ENCODE assay signal across 21 cellular contexts in the genomic region with DNA sequence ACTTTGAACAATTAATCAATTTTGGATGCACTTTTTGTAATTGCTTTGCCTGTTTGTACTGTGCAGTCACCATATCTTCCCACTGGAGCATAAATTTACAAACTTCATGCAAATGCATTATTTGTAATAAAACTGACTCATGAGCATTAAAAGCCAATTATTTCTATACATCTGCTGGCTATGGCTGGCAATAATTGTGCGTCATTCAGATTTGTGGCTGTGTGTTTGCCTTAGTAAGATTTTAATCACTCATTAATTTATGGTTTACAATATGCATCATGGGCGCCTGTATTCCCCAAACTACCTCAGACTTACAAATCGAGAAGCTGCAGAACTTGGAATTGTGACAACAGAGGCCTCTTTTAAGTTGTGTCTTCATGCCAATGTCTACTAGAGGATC.
A peak's percentile ranks its signal among the peaks of the same experiment; 100 is the strongest.
DNase-seq lines count a peak whose midpoint lies in the region; ATAC-seq and TF ChIP-seq lines count a peak whose summit lies in the region.
"Had no signal": no experiment of that assay in that cellular context is flagged by ENCODE, and none has a peak within 500 bp of the region (broad histone marks: within the 10 kb centered on the region; RNA-seq: fewer than 3 reads in every experiment).

No MANE protein-coding gene starts in this region.

- H3K27me3 ChIP-seq in BE2C (no peaks in the 10 kb centered on the region), PC-3 (ENCODE audit: low read length) (no peaks in the 10 kb centered on the region), PC-9 (ENCODE audit: insufficient read depth, low read depth) (no peaks in the 10 kb centered on the region)

- H3F3A ChIP-seq in PC-3 (ENCODE audit: low read length, unreplicated experiment), result no peaks in the 10 kb centered on the region
- peaks cover 26% of the 10 kb centered on the region for H3F3A ChIP-seq in PC-9 (ENCODE audit: insufficient read depth, low read depth)

- intact Hi-C loops in PC-3 (cut with micrococcal nuclease) (loop anchor here (10.0 kb wide), 1 partner anchor 120 kb away; no protein-coding TSS in a partner anchor), PC-9 (cut with micrococcal nuclease; ENCODE audit: unreplicated experiment) (no loop called here)

- H3K9ac ChIP-seq in PC-3 (ENCODE audit: low read length), result peak overlapping the region; percentile 26; the same call in 1 of the 2 replicates
- H3K9ac ChIP-seq: BLaER1 treated with 17β-estradiol and CSF1 and Interleukin-3, amounts not matched to agents 10 nM and 100 nM had no signal

- CTCF ChIA-PET in PC-3 (lab: Charles Lee) (no interaction called here), PC-9 (lab: Charles Lee) (no interaction called here)

- TF ChIP-seq CTCF in BE2C (IDR thresholded peaks at IDR 0.05; ENCODE audit: low read depth, low read length) (no peak), PC-3 (conservative IDR thresholded peaks at IDR 0.05; ENCODE audit: low read depth, low read length) (no peak), fibroblast of mammary gland (conservative IDR thresholded peaks at IDR 0.05; ENCODE audit: control insufficient read depth, insufficient read depth, low read depth, low read length) (no peak), PC-9 (conservative IDR thresholded peaks at IDR 0.05) (no peak)

- H3K9me2 ChIP-seq in PC-3 (replicated peaks; ENCODE audit: low read length) (no peaks in the 10 kb centered on the region), PC-9 (ENCODE audit: insufficient read depth) (no peaks in the 10 kb centered on the region; the same call in 1 of the 2 replicates)

- POLR2A ChIA-PET in PC-3 (lab: Charles Lee; ENCODE audit: unreplicated experiment) (no interaction called here), PC-9 (lab: Charles Lee; ENCODE audit: unreplicated experiment) (no interaction called here)

- H3K4me2 ChIP-seq in PC-3 (ENCODE audit: low read length), result peak overlapping the region; percentile 36
- no peak overlapping the region for H3K4me2 ChIP-seq in PC-9
- H3K4me2 ChIP-seq: BLaER1 treated with 17β-estradiol and CSF1 and Interleukin-3, amounts not matched to agents 10 nM and 100 nM had no signal

- ATAC-seq in PC-3, result peak; percentile 70
- ATAC-seq: GM12878 had no signal

- BruUV-seq in PC-3 (replicated peaks; lab: Mats Ljungman, UMichigan), result no TSS peak
- BruUV-seq in PC-9 (replicated peaks; lab: Mats Ljungman, UMichigan), result no TSS peak

- peak; percentile 55 for DNase-seq in BE2C
- DNase-seq in PC-3, result peak; percentile 66
- peak; percentile 31 for DNase-seq in fibroblast of mammary gland (ENCODE audit: low read depth)
- no peak for DNase-seq in CD1c-positive myeloid dendritic cell (ENCODE audit: extremely low spot score)
- DNase-seq in PC-9, result no peak
- DNase-seq: 8988T; ACHN; CD4-positive, alpha-beta memory T cell; CD4-positive, CD25-positive, alpha-beta regulatory T cell; CD8-positive, alpha-beta memory T cell; COR-L47; DMS 273 treated with DMSO at 0.1 percent for 48 hours; DMS153; DMS53; DMS79; DND-41; EL; GDM1 had no signal

- H3K9me3 ChIP-seq in BE2C, result no peaks in the 10 kb centered on the region
- H3K9me3 ChIP-seq in PC-3 (ENCODE audit: low read length), result no peaks in the 10 kb centered on the region
- H3K9me3 ChIP-seq in PC-9 (ENCODE audit: insufficient read depth, low read depth), result no peaks in the 10 kb centered on the region; the same call in 1 of the 2 replicates
- H3K9me3 ChIP-seq: BLaER1 treated with 17β-estradiol and CSF1 and Interleukin-3, amounts not matched to agents 10 nM and 100 nM had no signal

- H3K36me3 ChIP-seq in BE2C (no peaks in the 10 kb centered on the region), PC-3 (ENCODE audit: low read depth, low read length) (no peaks in the 10 kb centered on the region), PC-9 (ENCODE audit: low read depth) (peaks cover 5% of the 10 kb centered on the region; the same call in 1 of the 2 replicates)
- H3K36me3 ChIP-seq: BLaER1 treated with 17β-estradiol and CSF1 and Interleukin-3, amounts not matched to agents 10 nM and 100 nM had no signal

- no peak overlapping the region for H2AFZ ChIP-seq in PC-3 (ENCODE audit: low read length)
- no peak overlapping the region for H2AFZ ChIP-seq in PC-9

- H3K4me1 ChIP-seq in BE2C (peaks cover 23% of the 10 kb centered on the region), PC-3 (ENCODE audit: insufficient read depth, low read length) (peaks cover 25% of the 10 kb centered on the region), PC-9 (replicated peaks; ENCODE audit: insufficient read depth) (peaks cover 24% of the 10 kb centered on the region)

- H4K20me1 ChIP-seq in PC-3 (ENCODE audit: low read length) (no peaks in the 10 kb centered on the region), PC-9 (ENCODE audit: insufficient read depth) (no peaks in the 10 kb centered on the region)
- H4K20me1 ChIP-seq: BLaER1 treated with 17β-estradiol and CSF1 and Interleukin-3, amounts not matched to agents 10 nM and 100 nM had no signal

- H3K27ac ChIP-seq in PC-3 (ENCODE audit: low read length) (peak overlapping the region; percentile 44), PC-9 (no peak overlapping the region)
- H3K27ac ChIP-seq: BLaER1 treated with 17β-estradiol and CSF1 and Interleukin-3, amounts not matched to agents 10 nM and 100 nM; C4-2B had no signal

- H3K4me3 ChIP-seq in BE2C (ENCODE audit: low read depth, low read length), result no peak overlapping the region
- H3K4me3 ChIP-seq in PC-3 (ENCODE audit: low read length), result no peak overlapping the region
- no peak overlapping the region for H3K4me3 ChIP-seq in fibroblast of mammary gland (ENCODE audit: control insufficient read depth, low read depth, low read length)
- no peak overlapping the region for H3K4me3 ChIP-seq in PC-9
- H3K4me3 ChIP-seq: BLaER1 treated with 17β-estradiol and CSF1 and Interleukin-3, amounts not matched to agents 10 nM and 100 nM; GM12878 had no signal

- H3K79me2 ChIP-seq in PC-3 (ENCODE audit: low read length) (no peaks in the 10 kb centered on the region), PC-9 (ENCODE audit: low read depth) (no peaks in the 10 kb centered on the region)

Comparison
In these comparisons a context has a peak if more than half of its experiments do, and no peak if none do; other contexts are left out.
1. DNase-seq: peak in BE2C (single experiment), PC-3 (single experiment) and fibroblast of mammary gland (single experiment); none in CD1c-positive myeloid dendritic cell (single experiment) and PC-9 (0 of 2).